In genomic region chr3:16510620-16511319, GRCh38 we compare ENCODE assay signal across 10 cellular contexts. TPM values are rescaled to one million over a fixed set of nuclear protein-coding genes. Genes with fewer than 3 reads are reported as not detected.
DNase-seq lines count a peak whose midpoint lies in the region; ATAC-seq and FAIRE-seq lines count a peak whose summit lies in the region.
"Had no signal": no experiment of that assay in that cellular context is flagged by ENCODE, and none has a peak within 500 bp of the region (broad histone marks: within the 10 kb centered on the region; RNA-seq: fewer than 3 reads in every experiment).

No MANE protein-coding gene starts in this region.

- peaks cover 12 to 86% (median 82%) of the 10 kb centered on the region in 5 donors for H3K4me1 ChIP-seq in subcutaneous abdominal adipose tissue (ENCODE audit: control insufficient read depth in 5 of 5, insufficient read depth in 5 of 5, low read length in 5 of 5)

- H3K4me1 Mint-ChIP-seq in activated T-cell treated with anti-CD3 and anti-CD28 coated beads, Interleukin-2, amount 50 U/mL, for 4 hours (ENCODE audit: low read depth), result peaks cover 73% of the 10 kb centered on the region
- H3K4me1 Mint-ChIP-seq in effector memory CD8-positive, alpha-beta T cell (ENCODE audit: low read depth in 2 of 2), result peaks cover 62 to 81% of the 10 kb centered on the region in 2 donors

- peak overlapping the region; percentile 91 for H3K27ac ChIP-seq in subcutaneous abdominal adipose tissue (ENCODE audit: low read depth, low read length)

- peak overlapping the region; percentile 98 for H3K4me3 Mint-ChIP-seq in activated T-cell treated with anti-CD3 and anti-CD28 coated beads, Interleukin-2, amount 50 U/mL, for 4 hours
- H3K4me3 Mint-ChIP-seq in effector memory CD8-positive, alpha-beta T cell, result peak overlapping the region; percentile 40 to 98

- peak overlapping the region in 4 of 5 donors; percentile 41 to 95 (median 92) for H3K4me3 ChIP-seq in subcutaneous abdominal adipose tissue (ENCODE audit: low read depth in 1 of 5, low read length in 5 of 5)

- H3K27ac Mint-ChIP-seq in effector memory CD8-positive, alpha-beta T cell, result peak overlapping the region; percentile 97 to 99
- H3K27ac Mint-ChIP-seq: progenitor cell of endocrine pancreas had no signal

- H3K36me3 Mint-ChIP-seq in activated T-cell treated with anti-CD3 and anti-CD28 coated beads, Interleukin-2, amount 50 U/mL, for 4 hours (ENCODE audit: insufficient read depth), result peaks cover 11% of the 10 kb centered on the region
- peaks cover 30% of the 10 kb centered on the region for H3K36me3 Mint-ChIP-seq in effector memory CD8-positive, alpha-beta T cell (ENCODE audit: insufficient read depth)

- H3K27me3 Mint-ChIP-seq in activated T-cell treated with anti-CD3 and anti-CD28 coated beads, Interleukin-2, amount 50 U/mL, for 4 hours (ENCODE audit: low read depth), result no peaks in the 10 kb centered on the region
- no peaks in the 10 kb centered on the region for H3K27me3 Mint-ChIP-seq in effector memory CD8-positive, alpha-beta T cell

- peak overlapping the region in 2 of 5 donors; percentile 41 to 64 for H3K9ac ChIP-seq in subcutaneous abdominal adipose tissue (ENCODE audit: low read length in 5 of 5)

- H3K9me3 Mint-ChIP-seq in activated T-cell treated with anti-CD3 and anti-CD28 coated beads, Interleukin-2, amount 50 U/mL, for 4 hours, result no peaks in the 10 kb centered on the region
- no peaks in the 10 kb centered on the region for H3K9me3 Mint-ChIP-seq in effector memory CD8-positive, alpha-beta T cell

- no peak for FAIRE-seq in GM19239 (lab: Jason Lieb, UNC)

- H3K9me3 ChIP-seq in subcutaneous abdominal adipose tissue (ENCODE audit: control insufficient read depth in 5 of 5, low read length in 5 of 5), result no peaks in the 10 kb centered on the region

- DNase-seq in activated T-cell treated with anti-CD3 and anti-CD28 coated beads, Interleukin-2, amount 50 U/mL, for 4 hours, result no peak
- DNase-seq in activated T-cell treated with anti-CD3 and anti-CD28 coated beads for 4 hours (no peak), GM19239 (ENCODE audit: insufficient read length, low spot score) (no peak)
- DNase-seq in effector memory CD8-positive, alpha-beta T cell, result no peak
- no peak for DNase-seq in effector CD4-positive, alpha-beta T cell
- DNase-seq: PC-3 had no signal

- peaks cover 0 to 5% (median 0%) of the 10 kb centered on the region in 5 donors for H3K36me3 ChIP-seq in subcutaneous abdominal adipose tissue (ENCODE audit: control insufficient read depth in 5 of 5, insufficient read depth in 5 of 5, low read length in 5 of 5)

- no peaks in the 10 kb centered on the region for H3K27me3 ChIP-seq in subcutaneous abdominal adipose tissue (ENCODE audit: control insufficient read depth in 5 of 5, insufficient read depth in 4 of 5, low read length in 5 of 5)

- no peak for ATAC-seq in activated T-cell treated with anti-CD3 and anti-CD28 coated beads, Interleukin-2, amount 50 U/mL, for 4 hours
- ATAC-seq in HG03442 (IDR thresholded peaks at IDR 0.05; ENCODE audit: unreplicated experiment) (peak; percentile 12), GM21390 (IDR thresholded peaks at IDR 0.05; ENCODE audit: unreplicated experiment) (no peak)
- no peak for ATAC-seq in effector memory CD8-positive, alpha-beta T cell (replicated peaks)
- ATAC-seq: PC-3 had no signal

RNA-seq across cellular contexts. Expression of gene RFTN1, which starts 2.7 kb away (rescaled TPM):
- total RNA-seq in activated T-cell treated with anti-CD3 and anti-CD28 coated beads, Interleukin-2, amount 50 U/mL, for 4 hours, result 10 to 100 TPM; 52.9 to 72.4 (median 69.6) TPM
